ENCODE assay signal across 1 cellular context in genomic region chr1:36911631-36912364, GRCh38.
TF ChIP-seq lines count a peak whose summit lies in the region.

No MANE protein-coding gene starts in this region.

TF ChIP-seq in H1, 55 proteins besides CTCF, POLR2A, EP300 and RAD21:
- no peak for TF ChIP-seq SP4 (IDR thresholded peaks at IDR 0.05; ENCODE audit: low read length)
- no peak for TF ChIP-seq CREB1 (IDR thresholded peaks at IDR 0.05)
- TF ChIP-seq FOSL1 (IDR thresholded peaks at IDR 0.05; ENCODE audit: insufficient read depth, low read depth, low read length): no peak
- no peak for TF ChIP-seq ATF3 (IDR thresholded peaks at IDR 0.05; ENCODE audit: insufficient read depth, low read depth, low read length)
- no peak for TF ChIP-seq TEAD4 (IDR thresholded peaks at IDR 0.05; ENCODE audit: low read depth, low read length)
- no peak for TF ChIP-seq ATF2 (IDR thresholded peaks at IDR 0.05; ENCODE audit: low read length)
- no peak for TF ChIP-seq GTF2F1 (IDR thresholded peaks at IDR 0.05; ENCODE audit: borderline replicate concordance, low read depth, low read length)
- no peak for TF ChIP-seq RNF2 (IDR thresholded peaks at IDR 0.05; ENCODE audit: borderline replicate concordance, low read depth, low read length, missing control alignments, poor library complexity, severe bottlenecking)
- no peak for TF ChIP-seq SP2 (IDR thresholded peaks at IDR 0.05; ENCODE audit: low read length)
- no peak for TF ChIP-seq CTBP2 (IDR thresholded peaks at IDR 0.05; ENCODE audit: borderline replicate concordance, insufficient read depth, insufficient read length, low read length)
- no peak for TF ChIP-seq EGR1 (IDR thresholded peaks at IDR 0.05; ENCODE audit: borderline replicate concordance, low read depth, low read length)
- no peak for TF ChIP-seq CHD2 (IDR thresholded peaks at IDR 0.05; ENCODE audit: low read length)
- no peak for TF ChIP-seq SP1 (IDR thresholded peaks at IDR 0.05; ENCODE audit: low read depth, low read length)
- TF ChIP-seq CHD1 (IDR thresholded peaks at IDR 0.05; ENCODE audit: low read depth, low read length): no peak
- TF ChIP-seq SAP30 (IDR thresholded peaks at IDR 0.05; ENCODE audit: insufficient read depth, insufficient replicate concordance, low read length): no peak
- no peak for TF ChIP-seq CEBPB (IDR thresholded peaks at IDR 0.05; ENCODE audit: low read depth, low read length)
- TF ChIP-seq KDM5A (IDR thresholded peaks at IDR 0.05; ENCODE audit: low read length): no peak
- no peak for TF ChIP-seq TCF12 (IDR thresholded peaks at IDR 0.05; ENCODE audit: low read depth, low read length)
- TF ChIP-seq ZNF274 (IDR thresholded peaks at IDR 0.05; ENCODE audit: borderline replicate concordance, extremely low read depth, low read length): no peak
